ENCODE assay signal across 1 cellular context in the genomic region with DNA sequence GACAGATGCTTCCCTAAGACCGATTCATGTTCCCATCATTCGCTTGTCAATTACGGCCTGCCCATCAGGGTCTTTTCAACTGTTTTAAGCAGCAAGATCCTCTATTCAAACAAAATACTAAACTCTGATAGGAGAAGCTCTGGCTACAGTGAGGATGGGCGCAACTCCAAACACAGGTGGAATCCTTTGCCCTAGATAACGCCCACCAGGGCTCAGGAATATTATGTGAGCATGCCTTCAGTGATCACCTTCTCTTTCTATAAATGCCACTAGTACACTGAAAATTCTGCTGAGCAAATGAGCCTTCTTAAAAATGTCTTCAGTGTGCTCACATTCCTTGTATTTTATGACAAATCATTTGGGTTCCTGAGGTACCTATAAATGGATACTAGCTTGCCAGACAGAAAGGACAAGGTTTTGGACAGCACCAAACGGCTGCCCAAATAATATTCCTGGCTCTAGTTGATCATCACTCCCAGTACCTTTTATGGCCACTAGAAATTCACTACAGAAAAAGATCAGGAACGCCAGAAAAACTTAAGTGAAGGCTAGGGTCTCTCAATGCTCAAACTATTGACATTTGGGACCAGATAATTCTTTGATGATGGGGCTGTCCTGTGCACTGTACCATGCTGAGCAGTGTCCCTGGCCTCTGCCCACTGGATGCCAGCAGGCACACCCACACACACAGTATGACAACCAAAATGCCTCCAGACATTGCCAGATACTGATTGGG.
TF ChIP-seq lines count a peak whose summit lies in the region.

No MANE protein-coding gene starts in this region.

TF ChIP-seq in IMR-90, 13 proteins besides CTCF, POLR2A, EP300 and RAD21:
- TF ChIP-seq CEBPB (IDR thresholded peaks at IDR 0.05; ENCODE audit: low read depth, low read length) (no peak), FOS (IDR thresholded peaks at IDR 0.05; ENCODE audit: low read depth, low read length) (no peak), RFX5 (IDR thresholded peaks at IDR 0.05; ENCODE audit: low read depth, low read length) (no peak)
- TF ChIP-seq, protein P1, sequence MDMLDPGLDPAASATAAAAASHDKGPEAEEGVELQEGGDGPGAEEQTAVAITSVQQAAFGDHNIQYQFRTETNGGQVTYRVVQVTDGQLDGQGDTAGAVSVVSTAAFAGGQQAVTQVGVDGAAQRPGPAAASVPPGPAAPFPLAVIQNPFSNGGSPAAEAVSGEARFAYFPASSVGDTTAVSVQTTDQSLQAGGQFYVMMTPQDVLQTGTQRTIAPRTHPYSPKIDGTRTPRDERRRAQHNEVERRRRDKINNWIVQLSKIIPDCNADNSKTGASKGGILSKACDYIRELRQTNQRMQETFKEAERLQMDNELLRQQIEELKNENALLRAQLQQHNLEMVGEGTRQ (IDR thresholded peaks at IDR 0.05; ENCODE audit: low read depth, low read length) = no peak
